Comparison of ENCODE assay signal across 15 cellular contexts in genomic region chr1:46551597-46552095, GRCh38. TPM values are rescaled to one million over a fixed set of nuclear protein-coding genes. Genes with fewer than 3 reads are reported as not detected.
A peak's percentile ranks its signal among the peaks of the same experiment; 100 is the strongest.
DNase-seq lines count a peak whose midpoint lies in the region; ATAC-seq, FAIRE-seq and TF ChIP-seq lines count a peak whose summit lies in the region.
"Had no signal": no experiment of that assay in that cellular context is flagged by ENCODE, and none has a peak within 500 bp of the region (broad histone marks: within the 10 kb centered on the region; RNA-seq: fewer than 3 reads in every experiment).

Gene KNCN (minus strand): TSS chr1:46551647. CDS start chr1:46551215, 432 bp downstream.

- H2BK5ac ChIP-seq in H1 (ENCODE audit: low read depth, low read length) (no peak within 1 kb of the TSS; the same call in 1 of the 2 replicates), neuronal stem cell (ENCODE audit: low read length) (peak within 1 kb of the TSS; percentile 91)

- peaks cover 13% of the 10 kb centered on the region for H3K27me3 ChIP-seq in H7 (ENCODE audit: control insufficient read depth, insufficient read depth, low read length)
- no peaks in the 10 kb centered on the region for H3K27me3 ChIP-seq in RWPE2 (ENCODE audit: insufficient read depth, poor library complexity, severe bottlenecking)
- peaks cover 0 to 6% (median 3%) of the 10 kb centered on the region in 4 experiments; a peak in 3 of 7 replicates for H3K27me3 ChIP-seq in H1 (replicated peaks in 1 of 4; ENCODE audit: control insufficient read depth in 3 of 4, extremely low read depth in 1 of 4, insufficient read depth in 3 of 4, low read length in 3 of 4)
- peaks cover 0 to 33% (median 0%) of the 10 kb centered on the region in 3 experiments for H3K27me3 ChIP-seq in neuronal stem cell (ENCODE audit: control insufficient read depth in 3 of 3, insufficient read depth in 3 of 3, low read depth in 1 of 3, low read length in 3 of 3)

- H3K4ac ChIP-seq in H1 (replicated peaks; ENCODE audit: insufficient read length, low read depth, low read length) (no peak within 1 kb of the TSS), neuronal stem cell (ENCODE audit: low read length) (no peak within 1 kb of the TSS)

- no peak within 1 kb of the TSS for H2BK20ac ChIP-seq in H1 (ENCODE audit: low read length)

- H3K18ac ChIP-seq in H1 (ENCODE audit: extremely low read depth, low read length) (peak within 1 kb of the TSS; percentile 11; the same call in 1 of the 2 replicates), neuronal stem cell (ENCODE audit: low read length) (peak within 1 kb of the TSS; percentile 70)

- H3K36me3 ChIP-seq in H7 (replicated peaks; ENCODE audit: control insufficient read depth, insufficient read depth, low read length) (no peaks in the 10 kb centered on the region), RWPE2 (ENCODE audit: low read depth) (no peaks in the 10 kb centered on the region), H1 (ENCODE audit: control insufficient read depth in 2 of 4, insufficient read depth in 4 of 4, low read length in 3 of 4) (no peaks in the 10 kb centered on the region), neuronal stem cell (replicated peaks in 1 of 2; ENCODE audit: control insufficient read depth in 2 of 2, insufficient read depth in 2 of 2, low read length in 2 of 2) (no peaks in the 10 kb centered on the region)

- TF ChIP-seq RAD21 in H1 (IDR thresholded peaks at IDR 0.05 in 1 of 2, conservative IDR thresholded peaks at IDR 0.05 in 1 of 2; ENCODE audit: low read depth in 2 of 2, low read length in 2 of 2), result no peak

- H3K27ac ChIP-seq in RWPE2 (ENCODE audit: poor library complexity, severe bottlenecking) (no peak within 1 kb of the TSS), H1 (ENCODE audit: low read depth, low read length) (no peak within 1 kb of the TSS), neuronal stem cell (replicated peaks; ENCODE audit: low read length) (no peak within 1 kb of the TSS)

- no peaks in the 10 kb centered on the region for H3K9me3 ChIP-seq in RWPE2 (ENCODE audit: severe bottlenecking)
- H3K9me3 ChIP-seq in H1 (ENCODE audit: insufficient read depth in 2 of 2, low read depth in 1 of 2, low read length in 1 of 2), result no peaks in the 10 kb centered on the region
- H3K9me3 ChIP-seq in neuronal stem cell (replicated peaks in 1 of 2; ENCODE audit: control insufficient read depth in 2 of 2, insufficient read depth in 1 of 2, low read depth in 1 of 2, low read length in 2 of 2), result no peaks in the 10 kb centered on the region
- H3K9me3 ChIP-seq: SK-N-SH had no signal

- POLR2A ChIA-PET in H1 (lab: Charles Lee; ENCODE audit: partially characterized antibody), result no interaction called here

- TF ChIP-seq CTCF in RWPE2 (IDR thresholded peaks at IDR 0.05; ENCODE audit: poor library complexity, severe bottlenecking), result no peak
- no peak for TF ChIP-seq CTCF in H1 (IDR thresholded peaks at IDR 0.05; ENCODE audit: control extremely low read depth in 1 of 3, insufficient read depth in 1 of 3, low read depth in 1 of 3, low read length in 3 of 3)

- no peak within 1 kb of the TSS for H4K91ac ChIP-seq in H1 (replicated peaks; ENCODE audit: insufficient read length, low read length)
- H4K91ac ChIP-seq in neuronal stem cell (ENCODE audit: low read depth, low read length, poor library complexity), result no peak within 1 kb of the TSS

- no peak within 1 kb of the TSS for H2BK15ac ChIP-seq in H1 (ENCODE audit: low read length)
- peak within 1 kb of the TSS; percentile 90 for H2BK15ac ChIP-seq in neuronal stem cell (ENCODE audit: low read length)

- WGBS in H1 (ENCODE audit: extremely low coverage in 1 of 2, insufficient coverage in 1 of 2, insufficient read length in 1 of 2, insufficient replicate concordance in 2 of 2, low coverage in 1 of 2, low lambda C conversion rate in 2 of 2, missing lambda C conversion rate in 1 of 2), 2 experiments, result 92% methylated on average over 6 of the region's 6 CpGs; no CpG with 5 or more reads in 1 of the 2 experiments
- no CpG with 5 or more reads among the region's 6 CpGs for WGBS in neuronal stem cell (ENCODE audit: extremely low coverage in 2 of 2, insufficient read length in 2 of 2, insufficient replicate concordance in 1 of 2), 2 donors

- H3K4me2 ChIP-seq in H1 (ENCODE audit: insufficient read depth in 1 of 2, low read depth in 2 of 2, low read length in 2 of 2), result no peak within 1 kb of the TSS; a peak in 1 of 4 replicates
- no peak within 1 kb of the TSS for H3K4me2 ChIP-seq in neuronal stem cell (ENCODE audit: insufficient read depth, low read length, poor library complexity, severe bottlenecking)
- H3K4me2 ChIP-seq: SK-N-SH had no signal

- CTCF ChIA-PET in H1 (lab: Charles Lee; ENCODE audit: partially characterized antibody), result interaction anchor here (1.1 to 17.7 kb wide), 9 partner anchors 9 to 173 kb away, joined by 3 to 322 read pairs (median 10); partner anchors contain the start of gene MKNK1

- no peak within 1 kb of the TSS for H3K23ac ChIP-seq in H1 (ENCODE audit: insufficient read length)
- H3K23ac ChIP-seq in neuronal stem cell (ENCODE audit: low read depth, low read length, poor library complexity), result peak within 1 kb of the TSS; percentile 82

- H3K9ac ChIP-seq in H1 (replicated peaks in 1 of 4; ENCODE audit: extremely low read depth in 1 of 4, low read depth in 3 of 4, low read length in 3 of 4) (no peak within 1 kb of the TSS), neuronal stem cell (ENCODE audit: low read depth, low read length, poor library complexity) (peak within 1 kb of the TSS; percentile 22)
- H3K9ac ChIP-seq: SK-N-SH had no signal

- no peak within 1 kb of the TSS for H4K5ac ChIP-seq in H1 (ENCODE audit: insufficient read length, low read depth, low read length)

- H3K56ac ChIP-seq in H1 (replicated peaks; ENCODE audit: insufficient read length, low read depth, low read length), result no peak within 1 kb of the TSS

- ATAC-seq in RWPE2 (ENCODE audit: low read depth), result no peak
- ATAC-seq: HepG2, Panc1, Right ventricle myocardium inferior had no signal

- H3K23me2 ChIP-seq in H1 (ENCODE audit: low read depth, low read length), result no peaks in the 10 kb centered on the region

- no peak for TF ChIP-seq EP300 in H1 (IDR thresholded peaks at IDR 0.05; ENCODE audit: borderline replicate concordance in 1 of 2, low read depth in 2 of 2, low read length in 2 of 2)

- TF ChIP-seq POLR2A in H1 (IDR thresholded peaks at IDR 0.05; ENCODE audit: control extremely low read depth in 1 of 2, low read depth in 2 of 2, low read length in 2 of 2), result no peak

- H2BK120ac ChIP-seq in H1 (replicated peaks; ENCODE audit: low read depth, low read length) (no peak within 1 kb of the TSS), neuronal stem cell (ENCODE audit: low read depth, low read length) (no peak within 1 kb of the TSS)

- no peaks in the 10 kb centered on the region for H3K79me2 ChIP-seq in H1 (ENCODE audit: control insufficient read depth in 1 of 2, insufficient read depth in 2 of 2, low read length in 2 of 2)

- no peaks in the 10 kb centered on the region for H3K4me1 ChIP-seq in RWPE2 (ENCODE audit: insufficient read depth, poor library complexity, severe bottlenecking)
- peaks cover 0 to 14% (median 10%) of the 10 kb centered on the region in 4 experiments; a peak in 6 of 7 replicates for H3K4me1 ChIP-seq in H1 (replicated peaks in 1 of 4; ENCODE audit: control insufficient read depth in 3 of 4, insufficient read depth in 4 of 4, low read length in 3 of 4)
- peaks cover 15 to 17% of the 10 kb centered on the region in 2 donors for H3K4me1 ChIP-seq in neuronal stem cell (ENCODE audit: control insufficient read depth in 2 of 2, insufficient read depth in 1 of 2, low read depth in 1 of 2, low read length in 2 of 2)

- DNase-seq in H7 (peak; percentile 40), RWPE2 (ENCODE audit: low spot score) (peak; percentile 34), H1 (ENCODE audit: low read depth in 1 of 2, low spot score in 2 of 2) (no peak), neuronal stem cell (ENCODE audit: low spot score) (no peak), GOT3 (lab: John Stamatoyannopoulos, UW) (no peak), NCI-H2196 treated with DMSO at 0.1 percent for 48 hours (lab: John Stamatoyannopoulos, UW; ENCODE audit: unreplicated experiment) (no peak)
- no peak for DNase-seq in activated effector memory CD4-positive, alpha-beta T cell treated with anti-CD3 and anti-CD28 coated beads, Interleukin-2, amount 50 U/mL, for 16 hours
- DNase-seq: KG1, NCI-H1417 treated with DMSO at 0.1 percent for 48 hours, NCI-H226, NCI-H524 treated with DMSO at 0.1 percent for 48 hours, SK-N-SH had no signal

- H3K14ac ChIP-seq in H1 (ENCODE audit: insufficient read length) (no peak within 1 kb of the TSS), neuronal stem cell (ENCODE audit: low read length) (peak within 1 kb of the TSS; percentile 23)

- no peak within 1 kb of the TSS for H3K4me3 ChIP-seq in H7 (ENCODE audit: insufficient read depth, low read depth, low read length)
- no peak within 1 kb of the TSS for H3K4me3 ChIP-seq in RWPE2 (ENCODE audit: severe bottlenecking)
- H3K4me3 ChIP-seq in H1 (ENCODE audit: extremely low read depth in 1 of 4, insufficient read depth in 2 of 4, low read depth in 3 of 4, low read length in 4 of 4), result no peak within 1 kb of the TSS; a peak in 1 of 8 replicates
- no peak within 1 kb of the TSS for H3K4me3 ChIP-seq in neuronal stem cell (ENCODE audit: low read length in 2 of 2)

- H2BK12ac ChIP-seq in H1 (ENCODE audit: low read depth, low read length) (0 out of 2 replicates have a peak within 1 kb of the TSS, but pooled peaks have one; percentile 77), neuronal stem cell (ENCODE audit: low read length) (no peak within 1 kb of the TSS)

- FAIRE-seq in H1 (lab: Jason Lieb, UNC), result no peak
- FAIRE-seq: HepG2 had no signal

- H2AK5ac ChIP-seq in H1 (ENCODE audit: low read depth, low read length) (no peak within 1 kb of the TSS; the same call in 1 of the 2 replicates), neuronal stem cell (ENCODE audit: low read depth, low read length) (peak within 1 kb of the TSS; percentile 60)

- H4K8ac ChIP-seq in H1 (ENCODE audit: extremely low read depth, insufficient read depth, low read length), result peak within 1 kb of the TSS; percentile 90; the same call in 1 of the 2 replicates
- H4K8ac ChIP-seq in neuronal stem cell (ENCODE audit: low read depth, low read length), result no peak within 1 kb of the TSS

- H3K79me1 ChIP-seq in H1 (ENCODE audit: low read depth, low read length) (no peaks in the 10 kb centered on the region), neuronal stem cell (ENCODE audit: low read depth, low read length) (no peaks in the 10 kb centered on the region)

- H2AFZ ChIP-seq in H1 (ENCODE audit: low read length), result peak within 1 kb of the TSS; percentile 33; the same call in 1 of the 2 replicates
- no peak within 1 kb of the TSS for H2AFZ ChIP-seq in neuronal stem cell (ENCODE audit: low read length)

- H4K20me1 ChIP-seq in H1 (replicated peaks in 1 of 2; ENCODE audit: control insufficient read depth in 1 of 2, insufficient read depth in 2 of 2, low read length in 2 of 2), result no peaks in the 10 kb centered on the region

RNA-seq across cellular contexts. Expression of gene KNCN, which starts in this region (rescaled TPM):
- total RNA-seq in H7 (2014; rRNA removed; shearing (Covaris generic)), result not detected in 2 replicates
- total RNA-seq in H1 (2021; fragmentation: NEBNext Ultra II Directional; extraction: Animal tissue kit (Norgen Biotek cat#: 25700)), result not detected in 2 replicates
- polyA plus RNA-seq in H1 (2011; rRNA removed), result not detected in 2 replicates
- polyA plus RNA-seq in H1 (2011; cell fraction: cytosol; rRNA removed), result not detected
- not detected for polyA plus RNA-seq in H1 (2011; cell fraction: nucleus; rRNA removed)
- not detected in 4 replicates for polyA plus RNA-seq in H1 (2012, experiment 1 of 2)
- not detected for polyA plus RNA-seq in H1 (2012, experiment 2 of 2)
- not detected for polyA plus RNA-seq in H1 (2013, experiment 1 of 2)
- not detected for polyA plus RNA-seq in H1 (2013, experiment 2 of 2)
- polyA minus RNA-seq in H1 (2011; rRNA and poly(A)+ RNA removed), result not detected in 2 replicates
- not detected for polyA minus RNA-seq in H1 (2011; cell fraction: cytosol; rRNA and poly(A)+ RNA removed)
- not detected for polyA minus RNA-seq in H1 (2011; cell fraction: nucleus; rRNA and poly(A)+ RNA removed)
- not detected for polyA plus RNA-seq in neuronal stem cell (2013, experiment 1 of 2)
- not detected for polyA plus RNA-seq in neuronal stem cell (2013, experiment 2 of 2)
- total RNA-seq: HepG2, Right ventricle myocardium inferior had no signal
- polyA plus RNA-seq: HepG2, SK-N-SH had no signal

Comparison
In these comparisons a context has a peak if more than half of its experiments do, and no peak if none do; other contexts are left out.
1. Peak in DNase-seq in H7; RNA of the gene not detected or under 1 TPM.